Comparison of ENCODE assay signal across 1 cellular context in the genomic region with DNA sequence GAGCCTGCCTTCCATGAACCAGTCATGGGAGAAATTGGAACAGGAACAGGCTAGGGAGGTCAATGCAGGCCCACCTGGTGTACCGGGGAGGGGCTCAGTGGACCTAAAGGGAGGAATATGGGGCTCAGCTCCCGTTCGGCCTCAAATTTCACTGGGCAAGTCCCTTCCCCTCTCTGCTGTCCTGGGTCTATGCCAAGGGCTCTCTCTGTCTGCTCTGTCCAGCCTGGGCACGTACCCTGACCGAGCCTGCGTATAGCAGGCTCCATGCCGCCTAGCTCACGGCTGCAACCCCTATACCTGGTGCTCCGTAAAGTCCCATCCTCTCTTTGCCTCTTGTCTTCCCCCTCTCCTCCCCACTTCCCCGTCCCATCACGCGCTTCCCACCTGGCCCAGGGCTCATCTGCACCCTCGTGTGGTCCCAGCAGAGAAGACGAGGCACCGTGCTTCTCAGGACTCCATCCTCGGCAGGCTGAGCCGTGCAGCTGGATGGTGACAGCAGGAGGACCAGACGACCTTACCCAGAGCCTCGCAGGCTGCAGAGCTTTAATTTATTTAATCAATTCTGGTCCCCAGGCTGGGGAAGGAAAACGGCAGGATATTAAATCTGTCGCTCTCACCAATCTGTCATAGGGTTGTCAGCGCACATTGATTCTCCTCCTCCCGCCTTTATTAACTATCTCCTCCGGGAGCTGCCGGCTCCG.
TF ChIP-seq lines count a peak whose summit lies in the region.

No MANE protein-coding gene starts in this region.

TF ChIP-seq in A549, 52 proteins besides CTCF, POLR2A, EP300 and RAD21 (continued from another document):
- TF ChIP-seq, protein P1, sequence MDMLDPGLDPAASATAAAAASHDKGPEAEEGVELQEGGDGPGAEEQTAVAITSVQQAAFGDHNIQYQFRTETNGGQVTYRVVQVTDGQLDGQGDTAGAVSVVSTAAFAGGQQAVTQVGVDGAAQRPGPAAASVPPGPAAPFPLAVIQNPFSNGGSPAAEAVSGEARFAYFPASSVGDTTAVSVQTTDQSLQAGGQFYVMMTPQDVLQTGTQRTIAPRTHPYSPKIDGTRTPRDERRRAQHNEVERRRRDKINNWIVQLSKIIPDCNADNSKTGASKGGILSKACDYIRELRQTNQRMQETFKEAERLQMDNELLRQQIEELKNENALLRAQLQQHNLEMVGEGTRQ (IDR thresholded peaks at IDR 0.05): no peak
- TF ChIP-seq ZFP36 (IDR thresholded peaks at IDR 0.05; ENCODE audit: borderline replicate concordance, partially characterized antibody) (no peak), ZNF302 (CRISPR knock-in tag; IDR thresholded peaks at IDR 0.05) (no peak), NFE2L2 (conservative IDR thresholded peaks at IDR 0.05; ENCODE audit: low read length) (no peak), JUNB (IDR thresholded peaks at IDR 0.05) (no peak), ZSCAN20 (CRISPR knock-in tag; IDR thresholded peaks at IDR 0.05) (no peak), JUN (IDR thresholded peaks at IDR 0.05) (no peak), HEYL (CRISPR knock-in tag; IDR thresholded peaks at IDR 0.05) (no peak), GATA3 (IDR thresholded peaks at IDR 0.05; ENCODE audit: borderline replicate concordance) (no peak)
- TF ChIP-seq, protein P2, sequence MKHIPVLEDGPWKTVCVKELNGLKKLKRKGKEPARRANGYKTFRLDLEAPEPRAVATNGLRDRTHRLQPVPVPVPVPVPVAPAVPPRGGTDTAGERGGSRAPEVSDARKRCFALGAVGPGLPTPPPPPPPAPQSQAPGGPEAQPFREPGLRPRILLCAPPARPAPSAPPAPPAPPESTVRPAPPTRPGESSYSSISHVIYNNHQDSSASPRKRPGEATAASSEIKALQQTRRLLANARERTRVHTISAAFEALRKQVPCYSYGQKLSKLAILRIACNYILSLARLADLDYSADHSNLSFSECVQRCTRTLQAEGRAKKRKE (CRISPR knock-in tag; IDR thresholded peaks at IDR 0.05; ENCODE audit: low read depth): no peak
- TF ChIP-seq, protein P3, sequence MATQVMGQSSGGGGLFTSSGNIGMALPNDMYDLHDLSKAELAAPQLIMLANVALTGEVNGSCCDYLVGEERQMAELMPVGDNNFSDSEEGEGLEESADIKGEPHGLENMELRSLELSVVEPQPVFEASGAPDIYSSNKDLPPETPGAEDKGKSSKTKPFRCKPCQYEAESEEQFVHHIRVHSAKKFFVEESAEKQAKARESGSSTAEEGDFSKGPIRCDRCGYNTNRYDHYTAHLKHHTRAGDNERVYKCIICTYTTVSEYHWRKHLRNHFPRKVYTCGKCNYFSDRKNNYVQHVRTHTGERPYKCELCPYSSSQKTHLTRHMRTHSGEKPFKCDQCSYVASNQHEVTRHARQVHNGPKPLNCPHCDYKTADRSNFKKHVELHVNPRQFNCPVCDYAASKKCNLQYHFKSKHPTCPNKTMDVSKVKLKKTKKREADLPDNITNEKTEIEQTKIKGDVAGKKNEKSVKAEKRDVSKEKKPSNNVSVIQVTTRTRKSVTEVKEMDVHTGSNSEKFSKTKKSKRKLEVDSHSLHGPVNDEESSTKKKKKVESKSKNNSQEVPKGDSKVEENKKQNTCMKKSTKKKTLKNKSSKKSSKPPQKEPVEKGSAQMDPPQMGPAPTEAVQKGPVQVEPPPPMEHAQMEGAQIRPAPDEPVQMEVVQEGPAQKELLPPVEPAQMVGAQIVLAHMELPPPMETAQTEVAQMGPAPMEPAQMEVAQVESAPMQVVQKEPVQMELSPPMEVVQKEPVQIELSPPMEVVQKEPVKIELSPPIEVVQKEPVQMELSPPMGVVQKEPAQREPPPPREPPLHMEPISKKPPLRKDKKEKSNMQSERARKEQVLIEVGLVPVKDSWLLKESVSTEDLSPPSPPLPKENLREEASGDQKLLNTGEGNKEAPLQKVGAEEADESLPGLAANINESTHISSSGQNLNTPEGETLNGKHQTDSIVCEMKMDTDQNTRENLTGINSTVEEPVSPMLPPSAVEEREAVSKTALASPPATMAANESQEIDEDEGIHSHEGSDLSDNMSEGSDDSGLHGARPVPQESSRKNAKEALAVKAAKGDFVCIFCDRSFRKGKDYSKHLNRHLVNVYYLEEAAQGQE (IDR thresholded peaks at IDR 0.05): no peak
- TF ChIP-seq, protein P4, sequence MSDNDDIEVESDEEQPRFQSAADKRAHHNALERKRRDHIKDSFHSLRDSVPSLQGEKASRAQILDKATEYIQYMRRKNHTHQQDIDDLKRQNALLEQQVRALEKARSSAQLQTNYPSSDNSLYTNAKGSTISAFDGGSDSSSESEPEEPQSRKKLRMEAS (IDR thresholded peaks at IDR 0.05): no peak
- TF ChIP-seq, protein P5, sequence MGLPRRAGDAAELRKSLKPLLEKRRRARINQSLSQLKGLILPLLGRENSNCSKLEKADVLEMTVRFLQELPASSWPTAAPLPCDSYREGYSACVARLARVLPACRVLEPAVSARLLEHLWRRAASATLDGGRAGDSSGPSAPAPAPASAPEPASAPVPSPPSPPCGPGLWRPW (IDR thresholded peaks at IDR 0.05): no peak
- TF ChIP-seq, protein P6, sequence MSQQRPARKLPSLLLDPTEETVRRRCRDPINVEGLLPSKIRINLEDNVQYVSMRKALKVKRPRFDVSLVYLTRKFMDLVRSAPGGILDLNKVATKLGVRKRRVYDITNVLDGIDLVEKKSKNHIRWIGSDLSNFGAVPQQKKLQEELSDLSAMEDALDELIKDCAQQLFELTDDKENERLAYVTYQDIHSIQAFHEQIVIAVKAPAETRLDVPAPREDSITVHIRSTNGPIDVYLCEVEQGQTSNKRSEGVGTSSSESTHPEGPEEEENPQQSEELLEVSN (IDR thresholded peaks at IDR 0.05; ENCODE audit: borderline replicate concordance, low read depth): no peak
